Comparison of ENCODE assay signal across 25 cellular contexts in the genomic region with DNA sequence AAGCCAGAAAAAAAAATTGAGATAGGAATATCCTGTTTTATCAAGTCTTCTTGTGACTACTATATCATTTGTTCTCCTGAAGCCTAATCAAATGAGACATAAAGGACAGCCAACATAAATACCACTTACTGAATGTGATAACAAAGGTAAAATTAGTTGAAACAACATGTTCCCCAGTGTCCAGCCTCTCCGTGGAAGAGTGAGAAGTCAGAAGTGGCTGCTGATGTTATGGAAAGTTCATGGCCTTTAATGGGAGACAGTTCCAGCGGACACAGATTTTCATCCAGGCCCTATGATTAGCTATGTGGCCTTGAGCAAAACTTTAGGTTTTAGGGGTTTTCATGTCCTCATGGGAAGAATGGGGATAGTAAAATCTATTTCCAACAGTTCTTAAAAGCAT.
"Had no signal": no experiment of that assay in that cellular context is flagged by ENCODE, and none has a peak within 500 bp of the region (broad histone marks: within the 10 kb centered on the region; RNA-seq: fewer than 3 reads in every experiment).

No MANE protein-coding gene starts in this region.

- H3K27me3 ChIP-seq: neural progenitor cell, neutrophil, stomach, tibial artery, upper lobe of right lung had no signal

- ATAC-seq: lower lobe of right lung; natural killer cell; psoas muscle; sciatic nerve; stimulated activated naive B cell treated with anti-CD40 and anti-IgM and Interleukin-4, amounts not matched to agents 10 μg/mL and 1 μg/mL and 100 μg/mL, for 72 hours; stimulated activated naive CD8-positive, alpha-beta T cell treated with anti-CD3 and anti-CD28 coated beads, Interleukin-15, Interleukin-2, amounts not matched to agents 100 U/mL and 50 U/mL, for 24 hours; upper lobe of right lung had no signal

- H3K4me3 ChIP-seq: lower lobe of right lung, neural progenitor cell, psoas muscle, skin epidermis, stomach, thoracic aorta, tibial artery, upper lobe of right lung had no signal

- H3K9me3 ChIP-seq: lower lobe of right lung, neutrophil, psoas muscle, stomach, thoracic aorta, tibial artery, upper lobe of right lung had no signal

- DNase-seq: hippocampal formation; kidney; lower lobe of right lung; mesendoderm; naive B cell; natural killer cell; nephron progenitor cell; occipital lobe; psoas muscle; stimulated activated CD4-positive, alpha-beta T cell treated with anti-CD3 and anti-CD28 coated beads, Interleukin-12 subunit alpha, Interleukin-12 subunit beta, amount 100 ng/mL, for 4 hours; stimulated activated CD4-positive, alpha-beta T cell treated with anti-CD3 and anti-CD28 coated beads, Interleukin-15, amount 100 ng/mL, for 24 hours; stimulated activated CD4-positive, alpha-beta T cell treated with anti-CD3 and anti-CD28 coated beads, Interleukin-2, amount 100 ng/mL, for 24 hours; stimulated activated CD4-positive, alpha-beta T cell treated with anti-CD3 and anti-CD28 coated beads, Interleukin-4, amount 100 ng/mL, for 1 hour; stimulated activated naive B cell treated with anti-CD40 and anti-IgM and Interleukin-4, amounts not matched to agents 10 μg/mL and 1 μg/mL and 100 μg/mL, for 72 hours; stimulated activated naive CD8-positive, alpha-beta T cell treated with anti-CD3 and anti-CD28 coated beads, Interleukin-15, Interleukin-2, amounts not matched to agents 100 U/mL and 50 U/mL, for 24 hours; stomach; tibial artery; trophoblast cell; upper lobe of right lung had no signal

- H3K27ac ChIP-seq: lower lobe of right lung, neural progenitor cell, neutrophil, parathyroid adenoma, psoas muscle, stomach, thoracic aorta, tibial artery, upper lobe of right lung had no signal

- H3K4me1 ChIP-seq: lower lobe of right lung, neural progenitor cell, parathyroid adenoma, psoas muscle, stomach, upper lobe of right lung had no signal

- H3K36me3 ChIP-seq: lower lobe of right lung, neural progenitor cell, neutrophil, stomach, thoracic aorta, tibial artery, upper lobe of right lung had no signal
